Comparison of ENCODE assay signal across 22 cellular contexts in genomic region chr1:201176931-201177330, GRCh38. TPM values are rescaled to one million over a fixed set of nuclear protein-coding genes. Genes with fewer than 3 reads are reported as not detected.
DNase-seq lines count a peak whose midpoint lies in the region; ATAC-seq, FAIRE-seq and TF ChIP-seq lines count a peak whose summit lies in the region.
"Had no signal": no experiment of that assay in that cellular context is flagged by ENCODE, and none has a peak within 500 bp of the region (broad histone marks: within the 10 kb centered on the region; RNA-seq: fewer than 3 reads in every experiment).

No MANE protein-coding gene starts in this region.

- no peak overlapping the region for H4K8ac ChIP-seq in H1 (ENCODE audit: extremely low read depth, insufficient read depth, low read length)

- BruUV-seq in Caco-2 (replicated peaks; lab: Mats Ljungman, UMichigan) = no TSS peak

- TF ChIP-seq CTCF in Caco-2 (IDR thresholded peaks at IDR 0.05; ENCODE audit: insufficient read depth in 1 of 2, low read depth in 1 of 2, low read length in 1 of 2, severe bottlenecking in 1 of 2, unreplicated experiment in 1 of 2) (no peak), HFFc6 (IDR thresholded peaks at IDR 0.05) (no peak), H1 (IDR thresholded peaks at IDR 0.05; ENCODE audit: control extremely low read depth in 1 of 3, insufficient read depth in 1 of 3, low read depth in 1 of 3, low read length in 3 of 3) (no peak), neural progenitor cell (IDR thresholded peaks at IDR 0.05) (no peak)

- no peak for TF ChIP-seq EP300 in H1 (IDR thresholded peaks at IDR 0.05; ENCODE audit: borderline replicate concordance in 1 of 2, low read depth in 2 of 2, low read length in 2 of 2)

- no peak overlapping the region for H2BK20ac ChIP-seq in H1 (ENCODE audit: low read length)

- intact Hi-C loops in Caco-2 (cut with micrococcal nuclease; ENCODE audit: unreplicated experiment) = no loop called here

- H2BK12ac ChIP-seq in H1 (ENCODE audit: low read depth, low read length) = no peak overlapping the region

- H3K79me2 ChIP-seq in H1 (ENCODE audit: control insufficient read depth in 1 of 2, insufficient read depth in 2 of 2, low read length in 2 of 2) (no peaks in the 10 kb centered on the region), neural progenitor cell (ENCODE audit: low read depth) (no peaks in the 10 kb centered on the region)

- no peak overlapping the region for H3K4me3 ChIP-seq in Caco-2 (ENCODE audit: low read depth, low read length)
- H3K4me3 ChIP-seq in H1 (ENCODE audit: extremely low read depth in 1 of 4, insufficient read depth in 2 of 4, low read depth in 3 of 4, low read length in 4 of 4) = no peak overlapping the region
- no peak overlapping the region for H3K4me3 ChIP-seq in neural progenitor cell
- H3K4me3 ChIP-seq: ascending aorta, right atrium auricular region, SJSA1, suprapubic skin had no signal

- H3K4ac ChIP-seq in H1 (replicated peaks; ENCODE audit: insufficient read length, low read depth, low read length) = no peak overlapping the region

- TF ChIP-seq RAD21 in H1 (IDR thresholded peaks at IDR 0.05 in 1 of 2, conservative IDR thresholded peaks at IDR 0.05 in 1 of 2; ENCODE audit: low read depth in 2 of 2, low read length in 2 of 2) = no peak

- H3K27me3 Mint-ChIP-seq in Caco-2 (ENCODE audit: insufficient read depth, unreplicated experiment) (peaks cover 3% of the 10 kb centered on the region), HFFc6 (ENCODE audit: insufficient read depth) (peaks cover 30% of the 10 kb centered on the region), neural progenitor cell (ENCODE audit: insufficient read depth, low read depth) (peaks cover 28% of the 10 kb centered on the region)

- H3K36me3 Mint-ChIP-seq in Caco-2 (ENCODE audit: insufficient read depth, unreplicated experiment) (no peaks in the 10 kb centered on the region), HFFc6 (ENCODE audit: low read depth) (no peaks in the 10 kb centered on the region), neural progenitor cell (no peaks in the 10 kb centered on the region)
- peaks cover under 1% of the 10 kb centered on the region for H3K36me3 Mint-ChIP-seq in stimulated activated effector memory CD8-positive, alpha-beta T cell treated with anti-CD3 and anti-CD28 coated beads, Interleukin-12 subunit alpha, Interleukin-12 subunit beta, amount 100 ng/mL, for 72 hours
- H3K36me3 Mint-ChIP-seq: immature natural killer cell had no signal

- H3K27ac Mint-ChIP-seq in Caco-2 (ENCODE audit: unreplicated experiment) (peak overlapping the region; percentile 38), HFFc6 (no peak overlapping the region), neural progenitor cell (no peak overlapping the region)
- no peak overlapping the region for H3K27ac Mint-ChIP-seq in stimulated activated effector memory CD8-positive, alpha-beta T cell treated with anti-CD3 and anti-CD28 coated beads, Interleukin-12 subunit alpha, Interleukin-12 subunit beta, amount 100 ng/mL, for 72 hours
- H3K27ac Mint-ChIP-seq: immature natural killer cell; T-helper 2 cell treated with Interferon-gamma antibody and Interleukin-4, amounts not matched to agents 5 μg/mL and 100 μg/mL, for 36 hours had no signal

- H2AK5ac ChIP-seq in H1 (ENCODE audit: low read depth, low read length) = no peak overlapping the region; the same call in 1 of the 2 replicates

- H3K9ac ChIP-seq in H1 (replicated peaks in 1 of 4; ENCODE audit: extremely low read depth in 1 of 4, low read depth in 3 of 4, low read length in 3 of 4) (no peak overlapping the region), neural progenitor cell (no peak overlapping the region)

- no peak overlapping the region for H3K23ac ChIP-seq in H1 (ENCODE audit: insufficient read length)

- H3F3A ChIP-seq in neural progenitor cell (ENCODE audit: low read depth) = no peaks in the 10 kb centered on the region

- no peak overlapping the region for H3K27ac ChIP-seq in H1 (ENCODE audit: low read depth, low read length)
- no peak overlapping the region for H3K27ac ChIP-seq in neural progenitor cell
- H3K27ac ChIP-seq: ascending aorta, neutrophil, right atrium auricular region, SJSA1, suprapubic skin had no signal

- no peak overlapping the region for H3K14ac ChIP-seq in H1 (ENCODE audit: insufficient read length)

- H3K36me3 ChIP-seq in Caco-2 (ENCODE audit: control insufficient read depth, insufficient read depth, low read length) (no peaks in the 10 kb centered on the region), H1 (ENCODE audit: control insufficient read depth in 2 of 4, insufficient read depth in 4 of 4, low read length in 3 of 4) (no peaks in the 10 kb centered on the region; a peak in 1 of 8 replicates), neural progenitor cell (no peaks in the 10 kb centered on the region)
- H3K36me3 ChIP-seq: ascending aorta, neutrophil, right atrium auricular region, SJSA1, suprapubic skin had no signal

- H3K27me3 ChIP-seq in Caco-2 (replicated peaks; ENCODE audit: control insufficient read depth, insufficient read depth, low read length) (no peaks in the 10 kb centered on the region), H1 (replicated peaks in 1 of 4; ENCODE audit: control insufficient read depth in 3 of 4, extremely low read depth in 1 of 4, insufficient read depth in 3 of 4, low read length in 3 of 4) (peaks cover 0 to 2% (median 0%) of the 10 kb centered on the region in 4 experiments; a peak in 2 of 7 replicates), neural progenitor cell (peaks cover 2% of the 10 kb centered on the region)
- H3K27me3 ChIP-seq: ascending aorta, right atrium auricular region, SJSA1 had no signal

- H3K9me3 ChIP-seq in Caco-2 (no peaks in the 10 kb centered on the region), H1 (ENCODE audit: insufficient read depth in 2 of 2, low read depth in 1 of 2, low read length in 1 of 2) (no peaks in the 10 kb centered on the region), neural progenitor cell (ENCODE audit: low read depth) (no peaks in the 10 kb centered on the region)
- H3K9me3 ChIP-seq: neutrophil, right atrium auricular region, SJSA1, suprapubic skin had no signal

- TF ChIP-seq POLR2A in H1 (IDR thresholded peaks at IDR 0.05; ENCODE audit: control extremely low read depth in 1 of 2, low read depth in 2 of 2, low read length in 2 of 2) = no peak

- no peak overlapping the region for H2BK5ac ChIP-seq in H1 (ENCODE audit: low read depth, low read length)

- no peaks in the 10 kb centered on the region; the same call in 1 of the 2 replicates for H3K23me2 ChIP-seq in H1 (ENCODE audit: low read depth, low read length)

- H2AFZ ChIP-seq in H1 (ENCODE audit: low read length) (no peak overlapping the region), neural progenitor cell (replicated peaks) (no peak overlapping the region)

- H3K79me1 ChIP-seq in H1 (ENCODE audit: low read depth, low read length) = no peaks in the 10 kb centered on the region

- H4K20me1 ChIP-seq in H1 (replicated peaks in 1 of 2; ENCODE audit: control insufficient read depth in 1 of 2, insufficient read depth in 2 of 2, low read length in 2 of 2) (no peaks in the 10 kb centered on the region), neural progenitor cell (ENCODE audit: low read depth) (no peaks in the 10 kb centered on the region)

- H2BK15ac ChIP-seq in H1 (ENCODE audit: low read length) = 0 out of 2 replicates have a peak overlapping the region, but pooled peaks have one; percentile 3

- no peak overlapping the region for H4K91ac ChIP-seq in H1 (replicated peaks; ENCODE audit: insufficient read length, low read length)

- H2BK120ac ChIP-seq in H1 (replicated peaks; ENCODE audit: low read depth, low read length) = no peak overlapping the region

- H3K4me3 Mint-ChIP-seq in Caco-2 (ENCODE audit: unreplicated experiment) (no peak overlapping the region), HFFc6 (no peak overlapping the region), neural progenitor cell (no peak overlapping the region)
- no peak overlapping the region for H3K4me3 Mint-ChIP-seq in stimulated activated effector memory CD8-positive, alpha-beta T cell treated with anti-CD3 and anti-CD28 coated beads, Interleukin-12 subunit alpha, Interleukin-12 subunit beta, amount 100 ng/mL, for 72 hours
- H3K4me3 Mint-ChIP-seq: immature natural killer cell; T-helper 2 cell treated with Interferon-gamma antibody and Interleukin-4, amounts not matched to agents 5 μg/mL and 100 μg/mL, for 36 hours had no signal

- POLR2A ChIA-PET in Caco-2 (lab: Charles Lee) = no interaction called here
- POLR2A ChIA-PET in H1 (lab: Charles Lee; ENCODE audit: partially characterized antibody) = interaction anchor here (1.0 to 1.5 kb wide), 2 partner anchors 14 to 26 kb away, joined by 3 read pairs; partner anchors contain the start of gene IGFN1

- ATAC-seq in stimulated activated effector memory CD8-positive, alpha-beta T cell treated with anti-CD3 and anti-CD28 coated beads, Interleukin-12 subunit alpha, Interleukin-12 subunit beta, amount 100 ng/mL, for 72 hours = no peak

- WGBS in H1 (ENCODE audit: extremely low coverage in 1 of 2, insufficient coverage in 1 of 2, insufficient read length in 1 of 2, insufficient replicate concordance in 2 of 2, low coverage in 1 of 2, low lambda C conversion rate in 2 of 2, missing lambda C conversion rate in 1 of 2), 2 experiments = 75% methylated on average over 2 of the region's 2 CpGs; no CpG with 5 or more reads in 1 of the 2 experiments

- no peak overlapping the region for H3K18ac ChIP-seq in H1 (ENCODE audit: extremely low read depth, low read length)

- no peak overlapping the region for H3K4me2 ChIP-seq in H1 (ENCODE audit: insufficient read depth in 1 of 2, low read depth in 2 of 2, low read length in 2 of 2)
- no peak overlapping the region for H3K4me2 ChIP-seq in neural progenitor cell

- H3K4me1 Mint-ChIP-seq in Caco-2 (ENCODE audit: low read depth, unreplicated experiment) (peaks cover 24% of the 10 kb centered on the region), HFFc6 (ENCODE audit: low read depth) (peaks cover 17% of the 10 kb centered on the region), neural progenitor cell (peaks cover 3% of the 10 kb centered on the region)
- H3K4me1 Mint-ChIP-seq in stimulated activated effector memory CD8-positive, alpha-beta T cell treated with anti-CD3 and anti-CD28 coated beads, Interleukin-12 subunit alpha, Interleukin-12 subunit beta, amount 100 ng/mL, for 72 hours = peaks cover 10% of the 10 kb centered on the region

- no peak overlapping the region for H3K56ac ChIP-seq in H1 (replicated peaks; ENCODE audit: insufficient read length, low read depth, low read length)

- H4K5ac ChIP-seq in H1 (ENCODE audit: insufficient read length, low read depth, low read length) = no peak overlapping the region

- H3K9me3 Mint-ChIP-seq in Caco-2 (ENCODE audit: unreplicated experiment) (peaks cover 11% of the 10 kb centered on the region), HFFc6 (no peaks in the 10 kb centered on the region; the same call in 1 of the 2 replicates), neural progenitor cell (peaks cover 6% of the 10 kb centered on the region)
- H3K9me3 Mint-ChIP-seq in stimulated activated effector memory CD8-positive, alpha-beta T cell treated with anti-CD3 and anti-CD28 coated beads, Interleukin-12 subunit alpha, Interleukin-12 subunit beta, amount 100 ng/mL, for 72 hours = no peaks in the 10 kb centered on the region
- H3K9me3 Mint-ChIP-seq: T-helper 2 cell treated with Interferon-gamma antibody and Interleukin-4, amounts not matched to agents 5 μg/mL and 100 μg/mL, for 36 hours had no signal

- DNase-seq in Caco-2 = no peak
- peak; percentile 52 for DNase-seq in HFFc6
- DNase-seq in H1 (ENCODE audit: low read depth in 1 of 2, low spot score in 2 of 2) = no peak
- peak; percentile 74 for DNase-seq in mucosa of gallbladder (ENCODE audit: low spot score)
- DNase-seq in stimulated activated effector memory CD8-positive, alpha-beta T cell treated with anti-CD3 and anti-CD28 coated beads, Interleukin-12 subunit alpha, Interleukin-12 subunit beta, amount 100 ng/mL, for 72 hours (ENCODE audit: low spot score in 2 of 2) = no peak
- DNase-seq in neural progenitor cell (ENCODE audit: low spot score) = no peak
- DNase-seq in NCI-H2029 treated with DMSO at 0.1 percent for 48 hours (lab: John Stamatoyannopoulos, UW) = no peak
- no peak for DNase-seq in NCI-H1417 (lab: John Stamatoyannopoulos, UW)
- DNase-seq: activated CD4-positive, alpha-beta T cell treated with anti-CD3 and anti-CD28 coated beads for 1 hour; activated gamma-delta T cell treated with Interleukin-2 at 50 U/mL for 16 hours; immature natural killer cell; KG1; midbrain; NCI-H2171 treated with DMSO at 0.1 percent for 48 hours; stimulated activated CD4-positive, alpha-beta T cell treated with anti-CD3 and anti-CD28 coated beads, Interleukin-2, amount 100 ng/mL, for 24 hours had no signal

- CTCF ChIA-PET in Caco-2 (lab: Charles Lee) (no interaction called here), H1 (lab: Charles Lee; ENCODE audit: partially characterized antibody) (interaction anchor here (0.6 to 3.1 kb wide), 4 partner anchors 31 to 733 kb away, joined by 4 to 8 read pairs (median 6); no protein-coding TSS in a partner anchor)

- H3K4me1 ChIP-seq in Caco-2 (peaks cover 32% of the 10 kb centered on the region), H1 (replicated peaks in 1 of 4; ENCODE audit: control insufficient read depth in 3 of 4, insufficient read depth in 4 of 4, low read length in 3 of 4) (peaks cover 0 to 5% (median 0%) of the 10 kb centered on the region in 4 experiments; a peak in 2 of 7 replicates), neural progenitor cell (no peaks in the 10 kb centered on the region)
- H3K4me1 ChIP-seq: ascending aorta, SJSA1, suprapubic skin had no signal

- FAIRE-seq in H1 (lab: Jason Lieb, UNC) = no peak

RNA-seq across cellular contexts. Expression of gene IGFN1, which starts 13.7 kb away (rescaled TPM):
- total RNA-seq in Caco-2 (2022) (0.23 TPM in 1 of 2 replicates, not detected in the other), mucosa of gallbladder (0.40 TPM), neural progenitor cell (ENCODE audit: low replicate concordance) (0.15 TPM in 1 of 2 replicates, not detected in the other)
- total RNA-seq in HFFc6 (2021; fragmentation: NEBNext Ultra II Directional; extraction: Animal tissue kit (Norgen Biotek cat#: 25700)) = not detected
- total RNA-seq in H1 (2021; fragmentation: NEBNext Ultra II Directional; extraction: Animal tissue kit (Norgen Biotek cat#: 25700)) = not detected in 2 replicates
- not detected in 2 replicates for polyA plus RNA-seq in H1 (2011; rRNA removed)
- not detected for polyA plus RNA-seq in H1 (2011; cell fraction: cytosol; rRNA removed)
- not detected for polyA plus RNA-seq in H1 (2011; cell fraction: nucleus; rRNA removed)
- polyA plus RNA-seq in H1 (2012, experiment 1 of 2) = not detected in 4 replicates
- polyA plus RNA-seq in H1 (2012, experiment 2 of 2) = not detected
- polyA plus RNA-seq in H1 (2013, experiment 1 of 2) = not detected
- polyA plus RNA-seq in H1 (2013, experiment 2 of 2) = not detected
- not detected in 2 replicates for polyA minus RNA-seq in H1 (2011; rRNA and poly(A)+ RNA removed)
- polyA minus RNA-seq in H1 (2011; cell fraction: cytosol; rRNA and poly(A)+ RNA removed) = not detected
- not detected for polyA minus RNA-seq in H1 (2011; cell fraction: nucleus; rRNA and poly(A)+ RNA removed)
- total RNA-seq: ascending aorta, right atrium auricular region had no signal
- polyA plus RNA-seq: immature natural killer cell had no signal

RNA-seq across cellular contexts. Expression of gene TMEM9, which starts 22.7 kb away (rescaled TPM):
- total RNA-seq in Caco-2 (2022) = 111 and 125 TPM in 2 replicates
- 10 to 100 TPM; 60.3 to 72.7 (median 64.9) TPM for total RNA-seq in HFFc6 (2021; fragmentation: NEBNext Ultra II Directional; extraction: Animal tissue kit (Norgen Biotek cat#: 25700))
- total RNA-seq in H1 (2021; fragmentation: NEBNext Ultra II Directional; extraction: Animal tissue kit (Norgen Biotek cat#: 25700)) = 79.9 and 83.2 TPM in 2 replicates
- polyA plus RNA-seq in H1 (2011; rRNA removed) = 181 and 202 TPM in 2 replicates
- polyA plus RNA-seq in H1 (2011; cell fraction: cytosol; rRNA removed) = 193 TPM
- 404 TPM for polyA plus RNA-seq in H1 (2011; cell fraction: nucleus; rRNA removed)
- polyA plus RNA-seq in H1 (2012, experiment 1 of 2) = 71.3 to 146 TPM (median 132 TPM) in 4 replicates
- polyA plus RNA-seq in H1 (2012, experiment 2 of 2) = 179 TPM
- 79.7 TPM for polyA plus RNA-seq in H1 (2013, experiment 1 of 2)
- 94.6 TPM for polyA plus RNA-seq in H1 (2013, experiment 2 of 2)
- polyA minus RNA-seq in H1 (2011; rRNA and poly(A)+ RNA removed) = 189 and 196 TPM in 2 replicates
- 42.0 TPM for polyA minus RNA-seq in H1 (2011; cell fraction: cytosol; rRNA and poly(A)+ RNA removed)
- 55.3 TPM for polyA minus RNA-seq in H1 (2011; cell fraction: nucleus; rRNA and poly(A)+ RNA removed)
- total RNA-seq in mucosa of gallbladder = 72.8 TPM
- 109 and 187 TPM in 2 replicates for total RNA-seq in neural progenitor cell (ENCODE audit: low replicate concordance)

RNA-seq across cellular contexts. Expression of gene ASCL5, which starts 49.9 kb away (rescaled TPM):
- total RNA-seq in Caco-2 (2022) = 0.26 and 0.48 TPM in 2 replicates
- not detected for total RNA-seq in HFFc6 (2021; fragmentation: NEBNext Ultra II Directional; extraction: Animal tissue kit (Norgen Biotek cat#: 25700))
- 0.41 and 0.44 TPM in 2 replicates for total RNA-seq in H1 (2021; fragmentation: NEBNext Ultra II Directional; extraction: Animal tissue kit (Norgen Biotek cat#: 25700))
- polyA plus RNA-seq in H1 (2011; rRNA removed) = 0.29 and 0.31 TPM in 2 replicates
- 0.13 TPM for polyA plus RNA-seq in H1 (2011; cell fraction: cytosol; rRNA removed)
- 0.33 TPM for polyA plus RNA-seq in H1 (2011; cell fraction: nucleus; rRNA removed)
- 0.21 to 0.52 TPM (median 0.34 TPM) in 4 replicates for polyA plus RNA-seq in H1 (2012, experiment 1 of 2)
- polyA plus RNA-seq in H1 (2012, experiment 2 of 2) = 0.30 TPM
- polyA plus RNA-seq in H1 (2013, experiment 1 of 2) = 0.10 TPM
- polyA plus RNA-seq in H1 (2013, experiment 2 of 2) = 0.09 TPM
- polyA minus RNA-seq in H1 (2011; rRNA and poly(A)+ RNA removed) = not detected in 2 replicates
- not detected for polyA minus RNA-seq in H1 (2011; cell fraction: cytosol; rRNA and poly(A)+ RNA removed)
- polyA minus RNA-seq in H1 (2011; cell fraction: nucleus; rRNA and poly(A)+ RNA removed) = 0.40 TPM
- total RNA-seq in mucosa of gallbladder = 0.12 TPM
- not detected in 2 replicates for total RNA-seq in neural progenitor cell (ENCODE audit: low replicate concordance)
- total RNA-seq: ascending aorta, epithelial cell of proximal tubule, right atrium auricular region, SJSA1, suprapubic skin had no signal

Comparison
In these comparisons a context has a peak if more than half of its experiments do, and no peak if none do; other contexts are left out.
1. DNase-seq: peak in HFFc6 (single experiment) and mucosa of gallbladder (single experiment); none in Caco-2 (0 of 2), H1 (0 of 2), stimulated activated effector memory CD8-positive, alpha-beta T cell treated with anti-CD3 and anti-CD28 coated beads, Interleukin-12 subunit alpha, Interleukin-12 subunit beta, amount 100 ng/mL, for 72 hours (0 of 2), neural progenitor cell (single experiment), NCI-H2029 treated with DMSO at 0.1 percent for 48 hours (single experiment) and NCI-H1417 (0 of 3).